ENCODE assay signal across 8 cellular contexts in genomic region chr11:31995525-31996123, GRCh38.
A peak's percentile ranks its signal among the peaks of the same experiment; 100 is the strongest.
DNase-seq lines count a peak whose midpoint lies in the region; ATAC-seq and TF ChIP-seq lines count a peak whose summit lies in the region.

No MANE protein-coding gene starts in this region.

- no peaks in the 10 kb centered on the region for H4K20me1 ChIP-seq in DND-41 (ENCODE audit: insufficient read depth, low read length)

- no peaks in the 10 kb centered on the region for H3K79me2 ChIP-seq in DND-41 (ENCODE audit: insufficient read depth, low read length)

- no peak overlapping the region for H3K9ac ChIP-seq in DND-41 (ENCODE audit: low read depth, low read length)

- H3K4me1 ChIP-seq in DND-41 (ENCODE audit: insufficient read depth, low read length) (peaks cover 12% of the 10 kb centered on the region), left ventricle myocardium inferior (no peaks in the 10 kb centered on the region)

- H3K27ac ChIP-seq in DND-41 (ENCODE audit: low read length) (no peak overlapping the region), left ventricle myocardium inferior (replicated peaks) (no peak overlapping the region)

- DNase-seq in DND-41 (peak; percentile 56), amniotic stem cell (lab: John Stamatoyannopoulos, UW) (no peak), GM03348 (ENCODE audit: low spot score) (no peak), left ventricle myocardium inferior (no peak), HK-2 (ENCODE audit: unreplicated experiment) (no peak)
- peak; percentile 10 for DNase-seq in central memory CD4-positive, alpha-beta T cell

- TF ChIP-seq CTCF in DND-41 (IDR thresholded peaks at IDR 0.05; ENCODE audit: borderline replicate concordance, extremely low read depth, low read length, poor library complexity, severe bottlenecking) (no peak), left ventricle myocardium inferior (IDR thresholded peaks at IDR 0.05; ENCODE audit: borderline replicate concordance) (no peak)

- H3K9me3 ChIP-seq in DND-41 (ENCODE audit: insufficient read depth, low read length, severe bottlenecking) (no peaks in the 10 kb centered on the region), left ventricle myocardium inferior (replicated peaks) (no peaks in the 10 kb centered on the region)

- H3K27me3 ChIP-seq in DND-41 (ENCODE audit: insufficient read depth, low read length, poor library complexity) (peaks cover 4% of the 10 kb centered on the region), left ventricle myocardium inferior (ENCODE audit: low read depth) (peaks cover 64% of the 10 kb centered on the region)

- ATAC-seq in DND-41 (ENCODE audit: insufficient read depth, low read depth): peak; percentile 98
- peak; percentile 87 for ATAC-seq in GM19463 (IDR thresholded peaks at IDR 0.05; ENCODE audit: unreplicated experiment)
- ATAC-seq in HG03460 (IDR thresholded peaks at IDR 0.05; ENCODE audit: unreplicated experiment): peak; percentile 78

- H3K4me3 ChIP-seq in DND-41 (ENCODE audit: low read depth in 1 of 2, low read length in 2 of 2) (peak overlapping the region in 1 of 2 experiments; percentile 44; a peak in 2 of 4 replicates), left ventricle myocardium inferior (no peak overlapping the region)

- intact Hi-C loops in left ventricle myocardium inferior (cut with micrococcal nuclease): no loop called here

- H2AFZ ChIP-seq in DND-41 (ENCODE audit: low read depth, low read length): peak overlapping the region; percentile 72

- H3K4me2 ChIP-seq in DND-41 (ENCODE audit: insufficient read depth, low read length): peak overlapping the region; percentile 61; the same call in 1 of the 2 replicates

- H3K36me3 ChIP-seq in DND-41 (ENCODE audit: insufficient read depth, low read length) (no peaks in the 10 kb centered on the region), left ventricle myocardium inferior (no peaks in the 10 kb centered on the region)

Comparison
In these comparisons a context has a peak if more than half of its experiments do, and no peak if none do; other contexts are left out.
1. DNase-seq: peak in DND-41 (single experiment) and central memory CD4-positive, alpha-beta T cell (single experiment); none in amniotic stem cell (single experiment), GM03348 (single experiment), left ventricle myocardium inferior (single experiment) and HK-2 (single experiment).
2. Peak in every context shown above with its lines, with median percentiles within 50 percentile points of each other: ATAC-seq.